ENCODE assay signal across 8 cellular contexts in genomic region chr13:26785845-26786630, GRCh38. TPM values are rescaled to one million over a fixed set of nuclear protein-coding genes. Genes with fewer than 3 reads are reported as not detected.
DNase-seq lines count a peak whose midpoint lies in the region; ATAC-seq and TF ChIP-seq lines count a peak whose summit lies in the region.

No MANE protein-coding gene starts in this region.

- no peaks in the 10 kb centered on the region for H3K9me3 Mint-ChIP-seq in natural killer cell

- no peaks in the 10 kb centered on the region for H3K79me2 ChIP-seq in HCT116 (ENCODE audit: insufficient read depth, low read length)

- no peaks in the 10 kb centered on the region for H3K9me3 ChIP-seq in HCT116 (ENCODE audit: control insufficient read depth in 1 of 2, insufficient read depth in 1 of 2, low read depth in 1 of 2, low read length in 2 of 2)
- H3K9me3 ChIP-seq in adrenal gland (replicated peaks in 1 of 3), result no peaks in the 10 kb centered on the region

- peaks cover 3 to 18% of the 10 kb centered on the region in 2 donors for H3K27me3 Mint-ChIP-seq in natural killer cell (ENCODE audit: low read depth in 2 of 2)

- peak; percentile 72 for ATAC-seq in HCT116
- peak; percentile 65 to 85 (median 69) for ATAC-seq in natural killer cell
- ATAC-seq in GM21576 (IDR thresholded peaks at IDR 0.05; ENCODE audit: unreplicated experiment), result no peak

- WGBS in adrenal gland, 4 donors, result 33 to 44% (median 34%) methylated on average over 11 to 17 of the region's 17 CpGs

- no peak overlapping the region for H3K4me3 ChIP-seq in HCT116 (replicated peaks in 1 of 2; ENCODE audit: low read depth in 1 of 2, low read length in 2 of 2)
- no peak overlapping the region for H3K4me3 ChIP-seq in adrenal gland

- H3K27me3 ChIP-seq in HCT116 (ENCODE audit: insufficient read depth, low read length), result peaks cover 81% of the 10 kb centered on the region
- peaks cover 7% of the 10 kb centered on the region for H3K27me3 ChIP-seq in adrenal gland

- CTCF ChIA-PET in HCT116 (lab: Charles Lee) (no interaction called here), RWPE1 (lab: Yijun Ruan, JAX) (no interaction called here)

- H3K36me3 Mint-ChIP-seq in natural killer cell, result no peaks in the 10 kb centered on the region

- POLR2A ChIA-PET in HCT116 (lab: Charles Lee), result no interaction called here
- POLR2A ChIA-PET in RWPE1 (lab: Yijun Ruan, JAX; ENCODE audit: low non-redundant PET), result no interaction called here

- H4K20me1 ChIP-seq in HCT116 (ENCODE audit: insufficient read depth), result no peaks in the 10 kb centered on the region

- H3K4me1 ChIP-seq in HCT116 (ENCODE audit: control insufficient read depth in 1 of 2, insufficient read depth in 2 of 2, low read length in 2 of 2) (peaks cover 0 to 4% of the 10 kb centered on the region in 2 experiments; a peak in 1 of 4 replicates), adrenal gland (replicated peaks in 1 of 2) (no peaks in the 10 kb centered on the region)

- TF ChIP-seq RAD21 in HCT116 (IDR thresholded peaks at IDR 0.05; ENCODE audit: low read depth), result no peak

- intact Hi-C loops in HCT116 (cut with micrococcal nuclease), result no loop called here
- intact Hi-C loops in adrenal gland (cut with DNase I), result no loop called here
- intact Hi-C loops in natural killer cell (cut with micrococcal nuclease), result no loop called here

- no peak overlapping the region for H3K9ac ChIP-seq in HCT116 (ENCODE audit: low read length)

- no peak overlapping the region for H2AFZ ChIP-seq in HCT116 (ENCODE audit: low read depth, low read length, poor library complexity, severe bottlenecking)

- peak overlapping the region; percentile 89 for H3K4me3 Mint-ChIP-seq in natural killer cell

- H3K27ac Mint-ChIP-seq in natural killer cell, result peak overlapping the region; percentile 41 to 59

- peak overlapping the region; percentile 27; the same call in 1 of the 2 replicates for H3K4me2 ChIP-seq in HCT116 (ENCODE audit: low read length)

- RAD21 ChIA-PET in HCT116 (lab: Charles Lee; ENCODE audit: low non-redundant PET in 1 of 2, low total read pairs in 2 of 2, uncharacterized antibody in 2 of 2, unreplicated experiment in 2 of 2), result no interaction called here

- no peaks in the 10 kb centered on the region for H3K9me2 ChIP-seq in HCT116 (ENCODE audit: insufficient read depth)

- TF ChIP-seq POLR2A in HCT116 (IDR thresholded peaks at IDR 0.05; ENCODE audit: borderline replicate concordance, extremely low read depth, insufficient read depth, insufficient read length) (no peak), adrenal gland (IDR thresholded peaks at IDR 0.05) (no peak)

- BruUV-seq in HCT116 (replicated peaks; lab: Mats Ljungman, UMichigan), result no TSS peak

- H3K36me3 ChIP-seq in HCT116 (ENCODE audit: control insufficient read depth in 1 of 2, insufficient read depth in 2 of 2, low read length in 2 of 2) (no peaks in the 10 kb centered on the region), adrenal gland (replicated peaks in 1 of 2) (no peaks in the 10 kb centered on the region)

- DNase-seq in AML-193 (lab: John Stamatoyannopoulos, UW) (peak; percentile 12 to 30), HCT116 (ENCODE audit: low read depth, low spot score) (no peak), SHP77 treated with DMSO at 0.1 percent for 48 hours (lab: John Stamatoyannopoulos, UW) (peak; percentile 8), adrenal gland (peak in 4 of 7 donors; percentile 9 to 38 (median 18)), natural killer cell (peak; percentile 15), RKO (ENCODE audit: low spot score) (no peak), RWPE1 (ENCODE audit: low spot score) (no peak)

- H3K4me1 Mint-ChIP-seq in natural killer cell, result peaks cover 13% of the 10 kb centered on the region in 2 donors

- TF ChIP-seq CTCF in HCT116 (IDR thresholded peaks at IDR 0.05 in 2 of 3, conservative IDR thresholded peaks at IDR 0.05 in 1 of 3; ENCODE audit: borderline replicate concordance in 1 of 3, insufficient read depth in 1 of 3, low read depth in 2 of 3, low read length in 2 of 3), result no peak
- TF ChIP-seq CTCF in adrenal gland (IDR thresholded peaks at IDR 0.05), result no peak
- TF ChIP-seq CTCF in natural killer cell (IDR thresholded peaks at IDR 0.05), result no peak
- no peak for TF ChIP-seq CTCF in RWPE1 (conservative IDR thresholded peaks at IDR 0.05; ENCODE audit: low read depth)

- H3K27ac ChIP-seq in HCT116 (ENCODE audit: low read depth, low read length), result no peak overlapping the region
- no peak overlapping the region for H3K27ac ChIP-seq in adrenal gland
- no peak overlapping the region for H3K27ac ChIP-seq in RWPE1

TF ChIP-seq in HCT116, 20 proteins besides CTCF, POLR2A, EP300 and RAD21:
- no peak for TF ChIP-seq YY1 (IDR thresholded peaks at IDR 0.05; ENCODE audit: extremely low read depth, insufficient replicate concordance, low read depth, low read length)
TF ChIP-seq in HCT116: peak in this region for 0.

RNA-seq across cellular contexts. Expression of gene GPR12, which starts 25.5 kb away (rescaled TPM):
- total RNA-seq in HCT116 (2021; ENCODE audit: unreplicated experiment) (not detected), adrenal gland (not detected), natural killer cell (not detected)
- polyA plus RNA-seq in HCT116 (2012), result not detected in 2 replicates
- polyA plus RNA-seq in adrenal gland, result not detected

Comparison
In these comparisons a context has a peak if more than half of its experiments do, and no peak if none do; other contexts are left out.
1. DNase-seq: peak in AML-193 (2 of 2), SHP77 treated with DMSO at 0.1 percent for 48 hours (single experiment), adrenal gland (4 of 7) and natural killer cell (single experiment); none in HCT116 (single experiment), RKO (single experiment) and RWPE1 (single experiment).